1 cellular context compared by ENCODE assay signal in genomic region chr6:3376888-3377535, GRCh38.
TF ChIP-seq lines count a peak whose summit lies in the region.

No MANE protein-coding gene starts in this region.

TF ChIP-seq in HepG2, 621 proteins besides CTCF, POLR2A, EP300 and RAD21 (continued from another document):
- TF ChIP-seq ZSCAN9 (CRISPR knock-in tag; IDR thresholded peaks at IDR 0.05; ENCODE audit: borderline replicate concordance) (peak; percentile 39; the same call in 1 of the 2 replicates), ZSCAN25 (CRISPR knock-in tag; IDR thresholded peaks at IDR 0.05) (0 out of 2 replicates have a peak, but pooled peaks have one; percentile 16), FOXA1 (IDR thresholded peaks at IDR 0.05) (no peak), FOXA1 (CRISPR knock-in tag; IDR thresholded peaks at IDR 0.05) (peak; percentile 59), ELF3 (CRISPR knock-in tag; IDR thresholded peaks at IDR 0.05) (no peak), TARDBP (CRISPR knock-in tag; IDR thresholded peaks at IDR 0.05) (peak; percentile 14; the same call in 1 of the 2 replicates), CREM (IDR thresholded peaks at IDR 0.05) (peak; percentile 32; the same call in 1 of the 2 replicates), CREM (CRISPR knock-in tag; IDR thresholded peaks at IDR 0.05) (no peak), FLYWCH1 (CRISPR knock-in tag; IDR thresholded peaks at IDR 0.05) (no peak), HOXA7 (CRISPR knock-in tag; IDR thresholded peaks at IDR 0.05) (no peak), ZNF263 (CRISPR knock-in tag; IDR thresholded peaks at IDR 0.05) (no peak), FOSL1 (CRISPR knock-in tag; IDR thresholded peaks at IDR 0.05; ENCODE audit: borderline replicate concordance) (peak; percentile 67; the same call in 1 of the 2 replicates), SAP130 (CRISPR knock-in tag; IDR thresholded peaks at IDR 0.05; ENCODE audit: low read depth) (peak; percentile 63), LCORL (IDR thresholded peaks at IDR 0.05) (no peak), LCORL (CRISPR knock-in tag; IDR thresholded peaks at IDR 0.05) (0 out of 2 replicates have a peak, but pooled peaks have one; percentile 41), ZNF792 (CRISPR knock-in tag; IDR thresholded peaks at IDR 0.05) (peak; percentile 53; the same call in 1 of the 2 replicates), MED1 (CRISPR knock-in tag; IDR thresholded peaks at IDR 0.05) (peak; percentile 83), SP5 (CRISPR knock-in tag; IDR thresholded peaks at IDR 0.05; ENCODE audit: borderline replicate concordance, low read depth) (peak; percentile 16; the same call in 1 of the 2 replicates), FOXA3 (CRISPR knock-in tag; IDR thresholded peaks at IDR 0.05) (peak; percentile 73), RXRB (CRISPR knock-in tag; IDR thresholded peaks at IDR 0.05; ENCODE audit: borderline replicate concordance) (peak; percentile 75), ZBTB38 (CRISPR knock-in tag; IDR thresholded peaks at IDR 0.05) (no peak), ZBTB26 (CRISPR knock-in tag; IDR thresholded peaks at IDR 0.05; ENCODE audit: borderline replicate concordance) (no peak), ZNF280B (CRISPR knock-in tag; IDR thresholded peaks at IDR 0.05; ENCODE audit: borderline replicate concordance) (no peak), ZNF572 (CRISPR knock-in tag; IDR thresholded peaks at IDR 0.05) (no peak), JUNB (CRISPR knock-in tag; IDR thresholded peaks at IDR 0.05; ENCODE audit: borderline replicate concordance) (0 out of 2 replicates have a peak, but pooled peaks have one; percentile 46), ZKSCAN8 (CRISPR knock-in tag; IDR thresholded peaks at IDR 0.05; ENCODE audit: borderline replicate concordance) (peak; percentile 47; the same call in 1 of the 2 replicates), NRL (CRISPR knock-in tag; IDR thresholded peaks at IDR 0.05; ENCODE audit: borderline replicate concordance) (no peak), ZNF644 (CRISPR knock-in tag; IDR thresholded peaks at IDR 0.05; ENCODE audit: low read depth) (0 out of 2 replicates have a peak, but pooled peaks have one; percentile 21), ZNF281 (CRISPR knock-in tag; IDR thresholded peaks at IDR 0.05; ENCODE audit: borderline replicate concordance) (peak; percentile 80; the same call in 1 of the 2 replicates), ZNF121 (CRISPR knock-in tag; IDR thresholded peaks at IDR 0.05) (0 out of 2 replicates have a peak, but pooled peaks have one; percentile 15), MNT (IDR thresholded peaks at IDR 0.05) (no peak), PRDM15 (CRISPR knock-in tag; IDR thresholded peaks at IDR 0.05) (no peak), ZNF772 (CRISPR knock-in tag; IDR thresholded peaks at IDR 0.05) (0 out of 2 replicates have a peak, but pooled peaks have one; percentile 22), MZF1 (CRISPR knock-in tag; IDR thresholded peaks at IDR 0.05; ENCODE audit: borderline replicate concordance) (no peak), TBX3 (IDR thresholded peaks at IDR 0.05; ENCODE audit: borderline replicate concordance) (peak; percentile 39; the same call in 1 of the 2 replicates), ATF3 (CRISPR knock-in tag; IDR thresholded peaks at IDR 0.05) (peak; percentile 33; the same call in 1 of the 2 replicates), PRMT3 (CRISPR knock-in tag; IDR thresholded peaks at IDR 0.05; ENCODE audit: borderline replicate concordance, low read depth) (no peak), KLF16 (CRISPR knock-in tag; IDR thresholded peaks at IDR 0.05) (peak in 1 of 2 experiments; percentile 51; a peak in 1 of 4 replicates), ZFP91 (CRISPR knock-in tag; IDR thresholded peaks at IDR 0.05; ENCODE audit: borderline replicate concordance) (0 out of 2 replicates have a peak, but pooled peaks have one; percentile 28), ZMYM4 (CRISPR knock-in tag; IDR thresholded peaks at IDR 0.05) (0 out of 2 replicates have a peak, but pooled peaks have one; percentile 21), ZBTB25 (CRISPR knock-in tag; IDR thresholded peaks at IDR 0.05) (no peak), SALL1 (CRISPR knock-in tag; IDR thresholded peaks at IDR 0.05) (peak; percentile 29; the same call in 1 of the 2 replicates)
TF ChIP-seq in HepG2: peak in this region for 54.
